In genomic region chr11:74641289-74641688, GRCh38 we compare ENCODE assay signal across 15 cellular contexts. TPM values are rescaled to one million over a fixed set of nuclear protein-coding genes. Genes with fewer than 3 reads are reported as not detected.
A peak's percentile ranks its signal among the peaks of the same experiment; 100 is the strongest.
DNase-seq lines count a peak whose midpoint lies in the region; ATAC-seq, FAIRE-seq and TF ChIP-seq lines count a peak whose summit lies in the region.
"Had no signal": no experiment of that assay in that cellular context is flagged by ENCODE, and none has a peak within 500 bp of the region (broad histone marks: within the 10 kb centered on the region; RNA-seq: fewer than 3 reads in every experiment).

No MANE protein-coding gene starts in this region.

- CTCF ChIA-PET in WTC11 (lab: Charles Lee) = interaction anchor here (1.0 kb wide), 1 partner anchor 61 kb away, joined by 3 read pairs; no protein-coding TSS in a partner anchor

- POLR2A ChIA-PET in WTC11 (lab: Charles Lee) = no interaction called here

- no peak for TF ChIP-seq CTCF in WTC11 (IDR thresholded peaks at IDR 0.05)
- no peak for TF ChIP-seq CTCF in neural crest cell (conservative IDR thresholded peaks at IDR 0.05)

- H3K4me1 Mint-ChIP-seq in WTC11 = no peaks in the 10 kb centered on the region
- H3K4me1 Mint-ChIP-seq in neural crest cell = no peaks in the 10 kb centered on the region

- no peak overlapping the region for H3K4me3 Mint-ChIP-seq in WTC11
- H3K4me3 Mint-ChIP-seq in neural crest cell = no peak overlapping the region

- ATAC-seq in WTC11 (no peak), HG02840 (IDR thresholded peaks at IDR 0.05; ENCODE audit: low FRiP score, unreplicated experiment) (no peak)
- ATAC-seq: heart left ventricle, SK-N-SH treated with all-trans-retinoic acid at 6 μM for 48 hours had no signal

- H3K9me3 Mint-ChIP-seq in WTC11 = no peaks in the 10 kb centered on the region
- no peaks in the 10 kb centered on the region for H3K9me3 Mint-ChIP-seq in neural crest cell

- no peak for FAIRE-seq in frontal cortex (lab: Jason Lieb, UNC)

- DNase-seq in DMS153 treated with DMSO at 0.1 percent for 48 hours (lab: John Stamatoyannopoulos, UW; ENCODE audit: unreplicated experiment) (peak; percentile 11), NCI-H1436 treated with DMSO at 0.1 percent for 48 hours (lab: John Stamatoyannopoulos, UW) (peak; percentile 42), WTC11 (ENCODE audit: low spot score) (no peak), neural crest cell (ENCODE audit: low read depth, low spot score) (no peak), frontal cortex (ENCODE audit: low spot score in 2 of 2) (no peak), DMS53 (lab: John Stamatoyannopoulos, UW) (no peak), AG20443 (ENCODE audit: low spot score) (no peak)
- DNase-seq: activated CD8-positive, alpha-beta memory T cell treated with anti-CD3 and anti-CD28 coated beads for 24 hours; activated effector memory CD4-positive, alpha-beta T cell treated with Interleukin-2 at 50 U/mL for 16 hours; colonic mucosa; COR-L47; heart left ventricle; NCI-H446 treated with DMSO at 0.1 percent for 48 hours had no signal

- peak overlapping the region; percentile 9; the same call in 1 of the 2 replicates for H3K27ac Mint-ChIP-seq in WTC11
- peak overlapping the region; percentile 31 for H3K27ac Mint-ChIP-seq in neural crest cell (ENCODE audit: unreplicated experiment)

- H3K27me3 Mint-ChIP-seq in WTC11 (ENCODE audit: low read depth) (no peaks in the 10 kb centered on the region), neural crest cell (ENCODE audit: low read depth) (no peaks in the 10 kb centered on the region)

- H3K36me3 Mint-ChIP-seq in WTC11 (peaks cover 33% of the 10 kb centered on the region), neural crest cell (ENCODE audit: low read depth) (peaks cover 20% of the 10 kb centered on the region)

TF ChIP-seq in WTC11, 78 proteins besides CTCF, POLR2A, EP300 and RAD21:
- TF ChIP-seq E2F5 (CRISPR knock-in tag; IDR thresholded peaks at IDR 0.05) = no peak
- no peak for TF ChIP-seq ATF6 (CRISPR knock-in tag; IDR thresholded peaks at IDR 0.05)

RNA-seq across cellular contexts. Expression of gene POLD3, which starts 48.9 kb away (rescaled TPM):
- total RNA-seq in WTC11 (2021) (21.9 to 24.1 TPM (median 23.4 TPM) in 3 replicates), neural crest cell (44.4 and 46.3 TPM in 2 replicates), frontal cortex (15.9 TPM)

Comparison
In these comparisons a context has a peak if more than half of its experiments do, and no peak if none do; other contexts are left out.
1. DNase-seq: peak in DMS153 treated with DMSO at 0.1 percent for 48 hours (single experiment) and NCI-H1436 treated with DMSO at 0.1 percent for 48 hours (single experiment); none in WTC11 (single experiment), neural crest cell (single experiment), frontal cortex (0 of 2), DMS53 (single experiment) and AG20443 (single experiment).